Comparison of ENCODE assay signal across 7 cellular contexts in genomic region chr17:32504166-32504990, GRCh38. TPM values are rescaled to one million over a fixed set of nuclear protein-coding genes. Genes with fewer than 3 reads are reported as not detected.
DNase-seq lines count a peak whose midpoint lies in the region; ATAC-seq and TF ChIP-seq lines count a peak whose summit lies in the region.

No MANE protein-coding gene starts in this region.

- no peak for TF ChIP-seq CTCF in GM12865 (IDR thresholded peaks at IDR 0.05; ENCODE audit: insufficient read depth, low read depth, low read length, missing control alignments)
- TF ChIP-seq CTCF in HL-60 (IDR thresholded peaks at IDR 0.05; ENCODE audit: insufficient read depth, low read length), result no peak
- TF ChIP-seq CTCF in mammary epithelial cell (conservative IDR thresholded peaks at IDR 0.05 in 1 of 2, IDR thresholded peaks at IDR 0.05 in 1 of 2; ENCODE audit: extremely low read depth in 1 of 2, insufficient read depth in 1 of 2, low read depth in 1 of 2, low read length in 2 of 2), result no peak

- in situ Hi-C loops in mammary epithelial cell (cut with MboI; ENCODE audit: low sequenced_read_pairs in 2 of 2), result no loop called here

- H3K36me3 ChIP-seq in mammary epithelial cell (ENCODE audit: insufficient read depth, low read length) (no peaks in the 10 kb centered on the region), skeletal muscle tissue (ENCODE audit: control insufficient read depth in 3 of 3, insufficient read depth in 3 of 3, low read length in 3 of 3) (peaks cover 0 to 3% (median 0%) of the 10 kb centered on the region in 3 donors)

- H2AFZ ChIP-seq in mammary epithelial cell (ENCODE audit: low read depth, low read length), result no peak overlapping the region

- H3K27ac ChIP-seq in HL-60 (replicated peaks) (peak overlapping the region; percentile 69), mammary epithelial cell (ENCODE audit: insufficient read depth, low read depth, low read length) (no peak overlapping the region), skeletal muscle tissue (ENCODE audit: low read depth, low read length) (peak overlapping the region; percentile 7)

- BruUV-seq in mammary epithelial cell (replicated peaks; lab: Mats Ljungman, UMichigan), result no TSS peak

- dilution Hi-C loops in mammary epithelial cell (cut with HindIII; ENCODE audit: low sequenced_read_pairs), result no loop called here

- 85% methylated on average over 15 of the region's 18 CpGs for WGBS in mammary epithelial cell (ENCODE audit: low coverage, missing lambda C conversion rate)

- H3K9ac ChIP-seq in mammary epithelial cell (ENCODE audit: insufficient read depth, low read length) (no peak overlapping the region), skeletal muscle tissue (ENCODE audit: low read depth in 1 of 3, low read length in 3 of 3) (peak overlapping the region in 1 of 3 donors; percentile 33)

- H3K27me3 ChIP-seq in HL-60 (ENCODE audit: insufficient read depth, poor library complexity, severe bottlenecking) (no peaks in the 10 kb centered on the region), mammary epithelial cell (ENCODE audit: insufficient read depth, low read length) (no peaks in the 10 kb centered on the region), skeletal muscle tissue (ENCODE audit: control insufficient read depth in 3 of 3, insufficient read depth in 3 of 3, low read length in 3 of 3) (no peaks in the 10 kb centered on the region)

- no peaks in the 10 kb centered on the region for H3K79me2 ChIP-seq in mammary epithelial cell (ENCODE audit: insufficient read depth, low read length)

- peak overlapping the region; percentile 35 for H3K4me2 ChIP-seq in mammary epithelial cell (ENCODE audit: insufficient read depth, low read depth, low read length)

- no peaks in the 10 kb centered on the region for H3K9me3 ChIP-seq in mammary epithelial cell (replicated peaks; ENCODE audit: insufficient read depth, low read length)
- H3K9me3 ChIP-seq in skeletal muscle tissue (ENCODE audit: control insufficient read depth in 3 of 3, low read length in 3 of 3), result no peaks in the 10 kb centered on the region

- intact Hi-C loops in mammary epithelial cell (cut with micrococcal nuclease), result no loop called here

- no peaks in the 10 kb centered on the region for H4K20me1 ChIP-seq in mammary epithelial cell (ENCODE audit: insufficient read depth, low read length)

- DNase-seq in GM12865 (ENCODE audit: low read depth), result no peak
- DNase-seq in HL-60 (ENCODE audit: low read depth in 1 of 2, low spot score in 1 of 2), result peak in 1 of 2 experiments; percentile 7
- DNase-seq in mammary epithelial cell, result no peak
- no peak for DNase-seq in OCI-M2 (lab: John Stamatoyannopoulos, UW; ENCODE audit: unreplicated experiment)

- no peak for ATAC-seq in HG02938 (IDR thresholded peaks at IDR 0.05; ENCODE audit: unreplicated experiment)
- ATAC-seq in HG03565 (IDR thresholded peaks at IDR 0.05; ENCODE audit: unreplicated experiment), result no peak

- H3K4me1 ChIP-seq in mammary epithelial cell (ENCODE audit: insufficient read depth, low read length) (peaks cover 23% of the 10 kb centered on the region), skeletal muscle tissue (ENCODE audit: control insufficient read depth in 3 of 3, insufficient read depth in 3 of 3, low read length in 3 of 3) (peaks cover 0 to 27% (median 17%) of the 10 kb centered on the region in 3 donors)

- H3K4me3 ChIP-seq in GM12865 (ENCODE audit: low read depth, low read length) (peak overlapping the region; percentile 19; the same call in 1 of the 2 replicates), HL-60 (replicated peaks; ENCODE audit: insufficient read depth, low read length) (no peak overlapping the region), mammary epithelial cell (replicated peaks in 1 of 3; ENCODE audit: insufficient read depth in 1 of 3, low read depth in 2 of 3, low read length in 3 of 3) (no peak overlapping the region), skeletal muscle tissue (ENCODE audit: low read length in 3 of 3) (no peak overlapping the region)

- CTCF ChIA-PET in mammary epithelial cell (lab: Charles Lee; ENCODE audit: low non-redundant PET), result no interaction called here

RNA-seq across cellular contexts. Expression of gene CDK5R1, which starts 17.6 kb away (rescaled TPM):
- total RNA-seq in mammary epithelial cell, result 1 to 10 TPM; 1.7 to 4.9 TPM
- polyA plus RNA-seq in mammary epithelial cell, result 2.6 TPM
- polyA minus RNA-seq in mammary epithelial cell, result 10.1 TPM
- 6.3 TPM for total RNA-seq in skeletal muscle tissue
